Comparison of ENCODE assay signal across 39 cellular contexts in genomic region chr1:102699524-102699923, GRCh38.
"Had no signal": no experiment of that assay in that cellular context is flagged by ENCODE, and none has a peak within 500 bp of the region (broad histone marks: within the 10 kb centered on the region; RNA-seq: fewer than 3 reads in every experiment).

No MANE protein-coding gene starts in this region.

- H3K36me3 ChIP-seq: adrenal gland, ascending aorta, brain microvascular endothelial cell, breast epithelium, cardiac muscle cell had no signal

- H3K4me1 Mint-ChIP-seq: activated naive CD4-positive, alpha-beta T cell treated with anti-CD3 and anti-CD28 coated beads, Interleukin-2, amount 10 ng/mL, durations not matched to agents 7 days and 5 days; activated naive CD4-positive, alpha-beta T cell treated with anti-CD3 and anti-CD28 coated beads, Interleukin-2, amount 50 U/mL, for 24 hours; activated naive CD8-positive, alpha-beta T cell treated with anti-CD3 and anti-CD28 coated beads for 36 hours; activated naive CD8-positive, alpha-beta T cell treated with anti-CD3 and anti-CD28 coated beads, Interleukin-2, amount 10 ng/mL, durations not matched to agents 7 days and 5 days; activated naive CD8-positive, alpha-beta T cell treated with anti-CD3 and anti-CD28 coated beads, Interleukin-2, amount 50 U/mL, for 24 hours; activated T-helper 17 cell treated with anti-CD3 and anti-CD28 coated beads, Interleukin-2, amount 50 U/mL, for 72 hours; brain; central memory CD8-positive, alpha-beta T cell had no signal

- H3K4me1 ChIP-seq: adrenal gland, ascending aorta, body of pancreas, breast epithelium had no signal

- H3K27me3 ChIP-seq: adrenal gland, ascending aorta, body of pancreas, brain microvascular endothelial cell, breast epithelium, cardiac muscle cell had no signal

- ATAC-seq: activated naive CD4-positive, alpha-beta T cell treated with anti-CD3 and anti-CD28 coated beads, Interleukin-2, amount 50 U/mL, for 72 hours; activated naive CD8-positive, alpha-beta T cell treated with anti-CD3 and anti-CD28 coated beads, Interleukin-2, amount 50 U/mL, for 24 hours; activated T-cell treated with anti-CD3 and anti-CD28 coated beads, Interleukin-2, amount 50 U/mL, for 4 hours; activated T-cell treated with anti-CD3 and anti-CD28 coated beads, Interleukin-2, amount 50 U/mL, for 72 hours; activated T-helper 17 cell treated with anti-CD3 and anti-CD28 coated beads, Interleukin-2, amount 50 U/mL, for 72 hours; body of pancreas had no signal

- H3K4me3 ChIP-seq: adrenal gland, ascending aorta, body of pancreas, breast epithelium, cardiac muscle cell had no signal

- H3K4me3 Mint-ChIP-seq: activated naive CD4-positive, alpha-beta T cell treated with anti-CD3 and anti-CD28 coated beads for 36 hours; activated naive CD4-positive, alpha-beta T cell treated with anti-CD3 and anti-CD28 coated beads, Interleukin-2, amount 10 ng/mL, durations not matched to agents 7 days and 5 days; activated naive CD4-positive, alpha-beta T cell treated with anti-CD3 and anti-CD28 coated beads, Interleukin-2, amount 50 U/mL, for 24 hours; activated naive CD8-positive, alpha-beta T cell; activated naive CD8-positive, alpha-beta T cell treated with anti-CD3 and anti-CD28 coated beads for 36 hours; activated naive CD8-positive, alpha-beta T cell treated with anti-CD3 and anti-CD28 coated beads, Interleukin-2, amount 10 ng/mL, durations not matched to agents 7 days and 5 days; activated naive CD8-positive, alpha-beta T cell treated with anti-CD3 and anti-CD28 coated beads, Interleukin-2, amount 50 U/mL, for 24 hours; activated T-cell treated with anti-CD3 and anti-CD28 coated beads, Interleukin-2, amount 50 U/mL, for 24 hours; activated T-cell treated with anti-CD3 and anti-CD28 coated beads, Interleukin-2, amount 50 U/mL, for 4 hours; activated T-cell treated with anti-CD3 and anti-CD28 coated beads, Interleukin-2, amount 50 U/mL, for 72 hours; activated T-helper 1 cell treated with anti-CD3 and anti-CD28 coated beads, Interleukin-12 subunit alpha, Interleukin-12 subunit beta, Interleukin-2, Interleukin-4 antibody, amounts not matched to agents 30 ng/mL and 10 ng/mL and 1 ng/mL, durations not matched to agents 14 hours and 24 hours and 36 hours; activated T-helper 17 cell treated with anti-CD3 and anti-CD28 coated beads, Interleukin-2, amount 50 U/mL, for 72 hours; brain; central memory CD8-positive, alpha-beta T cell had no signal

- H3K9me3 Mint-ChIP-seq: activated naive CD4-positive, alpha-beta T cell treated with anti-CD3 and anti-CD28 coated beads, Interleukin-2, amount 50 U/mL, for 72 hours; activated naive CD8-positive, alpha-beta T cell treated with anti-CD3 and anti-CD28 coated beads, Interleukin-2, amount 10 ng/mL, durations not matched to agents 7 days and 5 days; activated naive CD8-positive, alpha-beta T cell treated with anti-CD3 and anti-CD28 coated beads, Interleukin-2, amount 50 U/mL, for 24 hours; activated T-cell treated with anti-CD3 and anti-CD28 coated beads, Interleukin-2, amount 50 U/mL, for 4 hours; activated T-helper 1 cell treated with anti-CD3 and anti-CD28 coated beads, Interleukin-12 subunit alpha, Interleukin-12 subunit beta, Interleukin-2, Interleukin-4 antibody, amounts not matched to agents 30 ng/mL and 10 ng/mL and 1 ng/mL, durations not matched to agents 14 hours and 24 hours and 36 hours; activated T-helper 17 cell treated with anti-CD3 and anti-CD28 coated beads, Interleukin-2, amount 50 U/mL, for 72 hours; activated T-helper 2 cell treated with anti-CD3 and anti-CD28 coated beads, Interferon-gamma antibody, Interleukin-2, Interleukin-4, amounts not matched to agents 10 μg/mL and 5 μg/mL and 100 μg/mL, durations not matched to agents 14 hours and 24 hours and 36 hours; brain had no signal

- FAIRE-seq: astrocyte, bronchial epithelial cell had no signal

- H3K27ac ChIP-seq: adrenal gland, ascending aorta, body of pancreas, brain microvascular endothelial cell, breast epithelium, cardiac muscle cell had no signal

- H3K27ac Mint-ChIP-seq: activated naive CD4-positive, alpha-beta T cell treated with anti-CD3 and anti-CD28 coated beads for 36 hours; activated naive CD4-positive, alpha-beta T cell treated with anti-CD3 and anti-CD28 coated beads, Interleukin-2, amount 10 ng/mL, durations not matched to agents 7 days and 5 days; activated naive CD4-positive, alpha-beta T cell treated with anti-CD3 and anti-CD28 coated beads, Interleukin-2, amount 50 U/mL, for 24 hours; activated naive CD4-positive, alpha-beta T cell treated with anti-CD3 and anti-CD28 coated beads, Interleukin-2, amount 50 U/mL, for 72 hours; activated naive CD8-positive, alpha-beta T cell; activated naive CD8-positive, alpha-beta T cell treated with anti-CD3 and anti-CD28 coated beads for 36 hours; activated naive CD8-positive, alpha-beta T cell treated with anti-CD3 and anti-CD28 coated beads, Interleukin-2, amount 10 ng/mL, durations not matched to agents 7 days and 5 days; activated naive CD8-positive, alpha-beta T cell treated with anti-CD3 and anti-CD28 coated beads, Interleukin-2, amount 50 U/mL, for 24 hours; activated T-cell treated with anti-CD3 and anti-CD28 coated beads, Interleukin-2, amount 50 U/mL, for 24 hours; activated T-cell treated with anti-CD3 and anti-CD28 coated beads, Interleukin-2, amount 50 U/mL, for 72 hours; activated T-helper 1 cell treated with anti-CD3 and anti-CD28 coated beads, Interleukin-12 subunit alpha, Interleukin-12 subunit beta, Interleukin-2, Interleukin-4 antibody, amounts not matched to agents 30 ng/mL and 10 ng/mL and 1 ng/mL, durations not matched to agents 14 hours and 24 hours and 36 hours; activated T-helper 17 cell treated with anti-CD3 and anti-CD28 coated beads, Interleukin-2, amount 50 U/mL, for 72 hours; activated T-helper 2 cell treated with anti-CD3 and anti-CD28 coated beads, Interferon-gamma antibody, Interleukin-2, Interleukin-4, amounts not matched to agents 10 μg/mL and 5 μg/mL and 100 μg/mL, durations not matched to agents 14 hours and 24 hours and 36 hours; brain had no signal

- H3K36me3 Mint-ChIP-seq: activated naive CD4-positive, alpha-beta T cell treated with anti-CD3 and anti-CD28 coated beads, Interleukin-2, amount 10 ng/mL, durations not matched to agents 7 days and 5 days; activated naive CD4-positive, alpha-beta T cell treated with anti-CD3 and anti-CD28 coated beads, Interleukin-2, amount 50 U/mL, for 24 hours; activated naive CD4-positive, alpha-beta T cell treated with anti-CD3 and anti-CD28 coated beads, Interleukin-2, amount 50 U/mL, for 72 hours; activated naive CD8-positive, alpha-beta T cell; activated naive CD8-positive, alpha-beta T cell treated with anti-CD3 and anti-CD28 coated beads for 36 hours; activated naive CD8-positive, alpha-beta T cell treated with anti-CD3 and anti-CD28 coated beads, Interleukin-2, amount 10 ng/mL, durations not matched to agents 7 days and 5 days; brain had no signal

- DNase-seq: activated effector memory CD4-positive, alpha-beta T cell treated with anti-CD3 and anti-CD28 coated beads, Interleukin-2, amount 50 U/mL, for 16 hours; activated effector memory CD4-positive, alpha-beta T cell treated with Interleukin-2 at 50 U/mL for 16 hours; activated gamma-delta T cell; activated gamma-delta T cell treated with Interleukin-2 at 50 U/mL for 16 hours; activated naive CD4-positive, alpha-beta T cell; activated naive CD4-positive, alpha-beta T cell treated with anti-CD3 and anti-CD28 coated beads for 36 hours; activated naive CD4-positive, alpha-beta T cell treated with anti-CD3 and anti-CD28 coated beads, Interleukin-2, amount 10 ng/mL, durations not matched to agents 7 days and 5 days; activated naive CD4-positive, alpha-beta T cell treated with anti-CD3 and anti-CD28 coated beads, Interleukin-2, amount 50 U/mL, for 16 hours; activated naive CD4-positive, alpha-beta T cell treated with Interleukin-2 at 50 U/mL for 16 hours; activated naive CD8-positive, alpha-beta T cell treated with anti-CD3 and anti-CD28 coated beads for 36 hours; activated naive CD8-positive, alpha-beta T cell treated with anti-CD3 and anti-CD28 coated beads, Interleukin-2, amount 10 ng/mL, durations not matched to agents 7 days and 5 days; activated naive CD8-positive, alpha-beta T cell treated with anti-CD3 and anti-CD28 coated beads, Interleukin-2, amount 50 U/mL, for 24 hours; activated T-cell treated with anti-CD3 and anti-CD28 coated beads, Interleukin-2, amount 50 U/mL, for 24 hours; activated T-cell treated with anti-CD3 and anti-CD28 coated beads, Interleukin-2, amount 50 U/mL, for 4 hours; activated T-cell treated with anti-CD3 and anti-CD28 coated beads, Interleukin-2, amount 50 U/mL, for 48 hours; activated T-cell treated with anti-CD3 and anti-CD28 coated beads, Interleukin-2, amount 50 U/mL, for 72 hours; adrenal gland; amniotic stem cell; amygdala; anterior cingulate cortex; aorta; body of pancreas; brain microvascular endothelial cell; caudate nucleus; central memory CD4-positive, alpha-beta T cell; cerebellar nuclear complex had no signal

- H3K27me3 Mint-ChIP-seq: activated naive CD4-positive, alpha-beta T cell treated with anti-CD3 and anti-CD28 coated beads, Interleukin-2, amount 10 ng/mL, durations not matched to agents 7 days and 5 days; activated naive CD4-positive, alpha-beta T cell treated with anti-CD3 and anti-CD28 coated beads, Interleukin-2, amount 50 U/mL, for 24 hours; activated naive CD8-positive, alpha-beta T cell; activated naive CD8-positive, alpha-beta T cell treated with anti-CD3 and anti-CD28 coated beads for 36 hours; activated naive CD8-positive, alpha-beta T cell treated with anti-CD3 and anti-CD28 coated beads, Interleukin-2, amount 10 ng/mL, durations not matched to agents 7 days and 5 days; activated naive CD8-positive, alpha-beta T cell treated with anti-CD3 and anti-CD28 coated beads, Interleukin-2, amount 50 U/mL, for 24 hours; activated T-cell treated with anti-CD3 and anti-CD28 coated beads, Interleukin-2, amount 50 U/mL, for 24 hours; activated T-helper 17 cell treated with anti-CD3 and anti-CD28 coated beads, Interleukin-2, amount 50 U/mL, for 72 hours; brain; central memory CD8-positive, alpha-beta T cell had no signal

- H3K9me3 ChIP-seq: adrenal gland, ascending aorta, body of pancreas, breast epithelium had no signal
